1 cellular context compared by ENCODE assay signal in the genomic region with DNA sequence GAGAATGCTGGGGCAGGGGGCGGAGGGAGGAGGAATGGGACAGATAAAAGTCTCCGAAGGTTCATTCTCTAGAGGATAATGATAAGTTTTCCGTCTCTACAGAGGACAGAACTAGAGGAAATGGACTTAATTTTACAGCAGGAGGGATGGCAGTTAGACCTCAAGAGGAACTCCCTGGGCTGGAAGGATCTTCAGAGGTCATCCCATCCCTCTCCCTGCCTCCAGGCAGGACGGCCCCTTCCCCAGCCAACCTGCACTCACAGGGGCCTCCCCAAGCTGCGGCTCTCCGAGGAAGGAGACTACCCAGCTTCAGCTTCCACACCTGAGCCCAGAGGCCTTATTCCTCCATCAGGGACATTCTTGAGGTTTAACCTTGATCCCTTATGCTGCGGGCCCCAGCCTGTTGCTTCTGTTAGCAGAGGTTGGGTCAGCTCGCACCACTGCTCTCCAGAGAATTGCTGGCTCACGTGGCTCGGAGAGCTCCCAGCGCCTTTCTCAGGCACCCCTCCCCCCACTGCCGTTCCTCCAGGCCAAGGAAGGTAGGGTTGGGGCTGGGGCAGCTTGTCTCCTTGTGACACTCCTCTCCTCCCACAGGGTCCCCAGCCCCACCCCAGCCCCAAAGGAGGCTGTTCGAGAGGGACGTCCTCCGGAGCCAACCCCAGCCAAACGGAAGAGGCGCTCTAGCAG.
TF ChIP-seq lines count a peak whose summit lies in the region.

No MANE protein-coding gene starts in this region.

TF ChIP-seq in HepG2, 621 proteins besides CTCF, POLR2A, EP300 and RAD21:
- TF ChIP-seq TP53 (CRISPR knock-in tag; conservative IDR thresholded peaks at IDR 0.05) (no peak), RBFOX2 (IDR thresholded peaks at IDR 0.05; ENCODE audit: low read depth, low read length) (peak; percentile 20; the same call in 1 of the 2 replicates)
- TF ChIP-seq, protein P1, sequence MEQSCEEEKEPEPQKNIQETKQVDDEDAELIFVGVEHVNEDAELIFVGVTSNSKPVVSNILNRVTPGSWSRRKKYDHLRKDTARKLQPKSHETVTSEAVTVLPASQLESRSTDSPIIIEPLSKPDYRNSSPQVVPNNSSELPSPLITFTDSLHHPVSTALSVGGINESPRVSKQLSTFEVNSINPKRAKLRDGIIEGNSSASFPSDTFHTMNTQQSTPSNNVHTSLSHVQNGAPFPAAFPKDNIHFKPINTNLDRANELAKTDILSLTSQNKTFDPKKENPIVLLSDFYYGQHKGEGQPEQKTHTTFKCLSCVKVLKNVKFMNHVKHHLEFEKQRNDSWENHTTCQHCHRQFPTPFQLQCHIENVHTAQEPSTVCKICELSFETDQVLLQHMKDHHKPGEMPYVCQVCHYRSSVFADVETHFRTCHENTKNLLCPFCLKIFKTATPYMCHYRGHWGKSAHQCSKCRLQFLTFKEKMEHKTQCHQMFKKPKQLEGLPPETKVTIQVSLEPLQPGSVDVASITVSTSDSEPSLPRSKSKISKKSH (CRISPR knock-in tag; IDR thresholded peaks at IDR 0.05; ENCODE audit: borderline replicate concordance) = no peak
